In genomic region chr3:146970236-146970635, GRCh38 we compare ENCODE assay signal across 19 cellular contexts.
"Had no signal": no experiment of that assay in that cellular context is flagged by ENCODE, and none has a peak within 500 bp of the region (broad histone marks: within the 10 kb centered on the region; RNA-seq: fewer than 3 reads in every experiment).

No MANE protein-coding gene starts in this region.

- DNase-seq: activated B cell treated with CpG ODN at 0.5 μM for 24 hours; activated CD4-positive, alpha-beta memory T cell treated with anti-CD3 and anti-CD28 coated beads for 36 hours; activated CD4-positive, alpha-beta T cell treated with anti-CD3 and anti-CD28 coated beads for 4 hours; activated naive CD4-positive, alpha-beta T cell; activated naive CD8-positive, alpha-beta T cell treated with anti-CD3 and anti-CD28 coated beads for 36 hours; cerebellar nuclear complex; effector memory CD4-positive, alpha-beta T cell; foreskin keratinocyte; hippocampal formation; left cardiac atrium; mesendoderm; natural killer cell; pancreas; right lobe of liver; spleen; stimulated activated naive B cell treated with anti-CD40 and anti-IgM and Interleukin-4, amounts not matched to agents 10 μg/mL and 1 μg/mL and 100 μg/mL, for 72 hours; thyroid gland had no signal

- H3K9me3 ChIP-seq: breast epithelium, esophagus muscularis mucosa, pancreas, right lobe of liver, thyroid gland had no signal

- ATAC-seq: foreskin keratinocyte; left cardiac atrium; natural killer cell; pancreas; right lobe of liver; stimulated activated naive B cell treated with anti-CD40 and anti-IgM and Interleukin-4, amounts not matched to agents 10 μg/mL and 1 μg/mL and 100 μg/mL, for 72 hours had no signal

- H3K27ac ChIP-seq: breast epithelium, esophagus muscularis mucosa, foreskin keratinocyte, pancreas, right lobe of liver, spleen, thyroid gland had no signal

- H3K36me3 ChIP-seq: breast epithelium, esophagus muscularis mucosa, pancreas, right lobe of liver, spleen, thyroid gland had no signal

- H3K4me1 ChIP-seq: breast epithelium, esophagus muscularis mucosa, foreskin keratinocyte, pancreas, right lobe of liver, spleen, thyroid gland had no signal

- H3K4me3 ChIP-seq: breast epithelium, esophagus muscularis mucosa, pancreas, right lobe of liver, spleen, thyroid gland had no signal

- H3K27me3 ChIP-seq: breast epithelium, esophagus muscularis mucosa, foreskin keratinocyte, pancreas, right lobe of liver, spleen, thyroid gland had no signal
